1 cellular context compared by ENCODE assay signal in the genomic region with DNA sequence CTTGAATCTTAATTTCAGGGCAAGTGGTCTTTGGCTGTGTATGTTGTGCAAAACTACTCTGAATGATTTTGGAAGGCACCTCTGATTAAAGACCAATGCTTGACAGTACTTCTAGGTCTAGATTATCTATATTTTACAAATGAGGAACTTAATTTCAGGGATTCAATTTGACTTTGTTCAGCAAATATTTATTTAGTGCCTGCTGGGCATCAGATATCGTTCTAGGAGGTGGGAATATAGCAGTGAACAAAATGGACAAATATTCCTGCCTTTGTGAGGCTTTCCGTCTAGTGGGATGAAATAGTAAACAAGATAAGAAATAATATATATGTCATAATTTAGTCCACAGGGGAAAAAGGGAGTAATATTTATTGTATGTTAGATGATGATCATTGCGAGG.
TF ChIP-seq lines count a peak whose summit lies in the region.

No MANE protein-coding gene starts in this region.

TF ChIP-seq in GM23338, 12 proteins besides CTCF, POLR2A, EP300 and RAD21 (continued from another document):
- TF ChIP-seq, protein P1, sequence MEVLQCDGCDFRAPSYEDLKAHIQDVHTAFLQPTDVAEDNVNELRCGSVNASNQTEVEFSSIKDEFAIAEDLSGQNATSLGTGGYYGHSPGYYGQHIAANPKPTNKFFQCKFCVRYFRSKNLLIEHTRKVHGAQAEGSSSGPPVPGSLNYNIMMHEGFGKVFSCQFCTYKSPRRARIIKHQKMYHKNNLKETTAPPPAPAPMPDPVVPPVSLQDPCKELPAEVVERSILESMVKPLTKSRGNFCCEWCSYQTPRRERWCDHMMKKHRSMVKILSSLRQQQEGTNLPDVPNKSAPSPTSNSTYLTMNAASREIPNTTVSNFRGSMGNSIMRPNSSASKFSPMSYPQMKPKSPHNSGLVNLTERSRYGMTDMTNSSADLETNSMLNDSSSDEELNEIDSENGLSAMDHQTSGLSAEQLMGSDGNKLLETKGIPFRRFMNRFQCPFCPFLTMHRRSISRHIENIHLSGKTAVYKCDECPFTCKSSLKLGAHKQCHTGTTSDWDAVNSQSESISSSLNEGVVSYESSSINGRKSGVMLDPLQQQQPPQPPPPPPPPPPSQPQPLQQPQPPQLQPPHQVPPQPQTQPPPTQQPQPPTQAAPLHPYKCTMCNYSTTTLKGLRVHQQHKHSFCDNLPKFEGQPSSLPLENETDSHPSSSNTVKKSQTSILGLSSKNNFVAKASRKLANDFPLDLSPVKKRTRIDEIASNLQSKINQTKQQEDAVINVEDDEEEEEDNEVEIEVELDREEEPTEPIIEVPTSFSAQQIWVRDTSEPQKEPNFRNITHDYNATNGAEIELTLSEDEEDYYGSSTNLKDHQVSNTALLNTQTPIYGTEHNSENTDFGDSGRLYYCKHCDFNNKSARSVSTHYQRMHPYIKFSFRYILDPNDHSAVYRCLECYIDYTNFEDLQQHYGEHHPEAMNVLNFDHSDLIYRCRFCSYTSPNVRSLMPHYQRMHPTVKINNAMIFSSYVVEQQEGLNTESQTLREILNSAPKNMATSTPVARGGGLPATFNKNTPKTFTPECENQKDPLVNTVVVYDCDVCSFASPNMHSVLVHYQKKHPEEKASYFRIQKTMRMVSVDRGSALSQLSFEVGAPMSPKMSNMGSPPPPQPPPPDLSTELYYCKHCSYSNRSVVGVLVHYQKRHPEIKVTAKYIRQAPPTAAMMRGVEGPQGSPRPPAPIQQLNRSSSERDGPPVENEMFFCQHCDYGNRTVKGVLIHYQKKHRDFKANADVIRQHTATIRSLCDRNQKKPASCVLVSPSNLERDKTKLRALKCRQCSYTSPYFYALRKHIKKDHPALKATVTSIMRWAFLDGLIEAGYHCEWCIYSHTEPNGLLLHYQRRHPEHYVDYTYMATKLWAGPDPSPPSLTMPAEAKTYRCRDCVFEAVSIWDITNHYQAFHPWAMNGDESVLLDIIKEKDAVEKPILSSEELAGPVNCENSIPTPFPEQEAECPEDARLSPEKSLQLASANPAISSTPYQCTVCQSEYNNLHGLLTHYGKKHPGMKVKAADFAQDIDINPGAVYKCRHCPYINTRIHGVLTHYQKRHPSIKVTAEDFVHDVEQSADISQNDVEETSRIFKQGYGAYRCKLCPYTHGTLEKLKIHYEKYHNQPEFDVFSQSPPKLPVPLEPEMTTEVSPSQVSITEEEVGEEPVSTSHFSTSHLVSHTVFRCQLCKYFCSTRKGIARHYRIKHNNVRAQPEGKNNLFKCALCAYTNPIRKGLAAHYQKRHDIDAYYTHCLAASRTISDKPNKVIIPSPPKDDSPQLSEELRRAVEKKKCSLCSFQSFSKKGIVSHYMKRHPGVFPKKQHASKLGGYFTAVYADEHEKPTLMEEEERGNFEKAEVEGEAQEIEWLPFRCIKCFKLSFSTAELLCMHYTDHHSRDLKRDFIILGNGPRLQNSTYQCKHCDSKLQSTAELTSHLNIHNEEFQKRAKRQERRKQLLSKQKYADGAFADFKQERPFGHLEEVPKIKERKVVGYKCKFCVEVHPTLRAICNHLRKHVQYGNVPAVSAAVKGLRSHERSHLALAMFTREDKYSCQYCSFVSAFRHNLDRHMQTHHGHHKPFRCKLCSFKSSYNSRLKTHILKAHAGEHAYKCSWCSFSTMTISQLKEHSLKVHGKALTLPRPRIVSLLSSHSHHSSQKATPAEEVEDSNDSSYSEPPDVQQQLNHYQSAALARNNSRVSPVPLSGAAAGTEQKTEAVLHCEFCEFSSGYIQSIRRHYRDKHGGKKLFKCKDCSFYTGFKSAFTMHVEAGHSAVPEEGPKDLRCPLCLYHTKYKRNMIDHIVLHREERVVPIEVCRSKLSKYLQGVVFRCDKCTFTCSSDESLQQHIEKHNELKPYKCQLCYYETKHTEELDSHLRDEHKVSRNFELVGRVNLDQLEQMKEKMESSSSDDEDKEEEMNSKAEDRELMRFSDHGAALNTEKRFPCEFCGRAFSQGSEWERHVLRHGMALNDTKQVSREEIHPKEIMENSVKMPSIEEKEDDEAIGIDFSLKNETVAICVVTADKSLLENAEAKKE (CRISPR knock-in tag; IDR thresholded peaks at IDR 0.05) = no peak
- TF ChIP-seq REST (IDR thresholded peaks at IDR 0.05; ENCODE audit: unreplicated experiment) = no peak
- TF ChIP-seq EZH2 (IDR thresholded peaks at IDR 0.05; ENCODE audit: low read depth, unreplicated experiment) = no peak
- no peak for TF ChIP-seq STAT1 (IDR thresholded peaks at IDR 0.05; ENCODE audit: unreplicated experiment)
- TF ChIP-seq EZH2phosphoT487 (IDR thresholded peaks at IDR 0.05; ENCODE audit: unreplicated experiment) = no peak
- no peak for TF ChIP-seq JUNB (IDR thresholded peaks at IDR 0.05; ENCODE audit: unreplicated experiment)
- TF ChIP-seq POLR2AphosphoS5 (IDR thresholded peaks at IDR 0.05; ENCODE audit: low read depth) = no peak
- no peak for TF ChIP-seq ETS1 (IDR thresholded peaks at IDR 0.05)
- no peak for TF ChIP-seq NANOG (IDR thresholded peaks at IDR 0.05; ENCODE audit: borderline replicate concordance)
- TF ChIP-seq ZNF114 (CRISPR knock-in tag; IDR thresholded peaks at IDR 0.05) = no peak
